17 cellular contexts compared by ENCODE assay signal in genomic region chr6:11650711-11651110, GRCh38.
DNase-seq lines count a peak whose midpoint lies in the region; ATAC-seq, FAIRE-seq and TF ChIP-seq lines count a peak whose summit lies in the region.
"Had no signal": no experiment of that assay in that cellular context is flagged by ENCODE, and none has a peak within 500 bp of the region (broad histone marks: within the 10 kb centered on the region; RNA-seq: fewer than 3 reads in every experiment).

No MANE protein-coding gene starts in this region.

- H4K5ac ChIP-seq in H1 (ENCODE audit: insufficient read length, low read depth, low read length) = no peak overlapping the region

- no peak for FAIRE-seq in H1 (lab: Jason Lieb, UNC)
- FAIRE-seq: D721Med, small intestine had no signal

- no peaks in the 10 kb centered on the region for H4K20me1 ChIP-seq in H1 (replicated peaks in 1 of 2; ENCODE audit: control insufficient read depth in 1 of 2, insufficient read depth in 2 of 2, low read length in 2 of 2)

- H3K4me1 Mint-ChIP-seq in immature natural killer cell = no peaks in the 10 kb centered on the region

- no peak for TF ChIP-seq CTCF in heart right ventricle (IDR thresholded peaks at IDR 0.05)
- no peak for TF ChIP-seq CTCF in H1 (IDR thresholded peaks at IDR 0.05; ENCODE audit: control extremely low read depth in 1 of 3, insufficient read depth in 1 of 3, low read depth in 1 of 3, low read length in 3 of 3)
- TF ChIP-seq CTCF in lower lobe of right lung (IDR thresholded peaks at IDR 0.05) = no peak

- H3K27me3 ChIP-seq in heart right ventricle (no peaks in the 10 kb centered on the region), H1 (replicated peaks in 1 of 4; ENCODE audit: control insufficient read depth in 3 of 4, extremely low read depth in 1 of 4, insufficient read depth in 3 of 4, low read length in 3 of 4) (no peaks in the 10 kb centered on the region), lower lobe of right lung (ENCODE audit: low read depth) (no peaks in the 10 kb centered on the region)
- H3K27me3 ChIP-seq: stomach had no signal

- H3K4me3 Mint-ChIP-seq in immature natural killer cell = no peak overlapping the region
- H3K4me3 Mint-ChIP-seq: activated naive CD8-positive, alpha-beta T cell treated with anti-CD3 and anti-CD28 coated beads, Interleukin-2, amount 10 ng/mL, durations not matched to agents 7 days and 5 days; nephron progenitor cell had no signal

- H2BK15ac ChIP-seq in H1 (ENCODE audit: low read length) = no peak overlapping the region

- no peaks in the 10 kb centered on the region for H3K23me2 ChIP-seq in H1 (ENCODE audit: low read depth, low read length)

- H3K36me3 ChIP-seq in heart right ventricle = no peaks in the 10 kb centered on the region
- H3K36me3 ChIP-seq in H1 (ENCODE audit: control insufficient read depth in 2 of 4, insufficient read depth in 4 of 4, low read length in 3 of 4) = 0 out of 8 replicates have a peak, but pooled peaks cover 0 to 8% (median 0%) of the 10 kb centered on the region in 4 experiments
- no peaks in the 10 kb centered on the region for H3K36me3 ChIP-seq in lower lobe of right lung
- H3K36me3 ChIP-seq: stomach had no signal

- no peak overlapping the region for H3K14ac ChIP-seq in H1 (ENCODE audit: insufficient read length)

- H2AK5ac ChIP-seq in H1 (ENCODE audit: low read depth, low read length) = peak overlapping the region; percentile 76

- intact Hi-C loops in heart right ventricle (cut with DNase I) (loop anchor here (2.0 to 10.0 kb wide), 13 partner anchors 40 to 957 kb away; partner anchors contain the start of genes EDN1 (in 2 of the 10) and HIVEP1 (in 1 of the 10)), Right ventricle myocardium superior (cut with DNase I) (no loop called here), lower lobe of right lung (cut with DNase I) (no loop called here)

- no peaks in the 10 kb centered on the region for H3K9me3 Mint-ChIP-seq in immature natural killer cell
- H3K9me3 Mint-ChIP-seq: activated naive CD8-positive, alpha-beta T cell treated with anti-CD3 and anti-CD28 coated beads, Interleukin-2, amount 10 ng/mL, durations not matched to agents 7 days and 5 days had no signal

- H2BK20ac ChIP-seq in H1 (ENCODE audit: low read length) = peak overlapping the region; percentile 94

- H3K79me1 ChIP-seq in H1 (ENCODE audit: low read depth, low read length) = no peaks in the 10 kb centered on the region

- peak overlapping the region; percentile 88 for H2BK12ac ChIP-seq in H1 (ENCODE audit: low read depth, low read length)

- no peaks in the 10 kb centered on the region for H3K79me2 ChIP-seq in H1 (ENCODE audit: control insufficient read depth in 1 of 2, insufficient read depth in 2 of 2, low read length in 2 of 2)

- peak overlapping the region; percentile 75 for H4K91ac ChIP-seq in H1 (replicated peaks; ENCODE audit: insufficient read length, low read length)

- no peak overlapping the region for H3K27ac Mint-ChIP-seq in immature natural killer cell
- H3K27ac Mint-ChIP-seq: activated naive CD8-positive, alpha-beta T cell treated with anti-CD3 and anti-CD28 coated beads, Interleukin-2, amount 10 ng/mL, durations not matched to agents 7 days and 5 days; nephron progenitor cell had no signal

- CTCF ChIA-PET in H1 (lab: Charles Lee; ENCODE audit: partially characterized antibody) = interaction anchor here (0.8 to 2.4 kb wide), 6 partner anchors 32 to 639 kb away, joined by 3 to 11 read pairs (median 4); partner anchors contain the start of gene EDN1

- peak overlapping the region; percentile 22 to 44 for H3K4me2 ChIP-seq in H1 (ENCODE audit: insufficient read depth in 1 of 2, low read depth in 2 of 2, low read length in 2 of 2)

- peak overlapping the region; percentile 73 for H3K18ac ChIP-seq in H1 (ENCODE audit: extremely low read depth, low read length)

- H3K9me3 ChIP-seq in heart right ventricle = peaks cover 0 to 13% (median 0%) of the 10 kb centered on the region in 11 donors
- peaks cover 4 to 11% of the 10 kb centered on the region in 2 experiments; a peak in 3 of 4 replicates for H3K9me3 ChIP-seq in H1 (ENCODE audit: insufficient read depth in 2 of 2, low read depth in 1 of 2, low read length in 1 of 2)
- H3K9me3 ChIP-seq in lower lobe of right lung = no peaks in the 10 kb centered on the region

- H3K4me3 ChIP-seq in heart right ventricle (no peak overlapping the region), H1 (ENCODE audit: extremely low read depth in 1 of 4, insufficient read depth in 2 of 4, low read depth in 3 of 4, low read length in 4 of 4) (no peak overlapping the region), lower lobe of right lung (no peak overlapping the region)
- H3K4me3 ChIP-seq: stomach had no signal

- H3K27me3 Mint-ChIP-seq in immature natural killer cell (ENCODE audit: low read depth in 3 of 3) = peaks cover 0 to 6% (median 6%) of the 10 kb centered on the region in 3 donors

- WGBS in heart right ventricle, 2 donors = 46 to 55% methylated on average over 1 of the region's 1 CpG
- WGBS in H1 (ENCODE audit: extremely low coverage in 1 of 2, insufficient coverage in 1 of 2, insufficient read length in 1 of 2, insufficient replicate concordance in 2 of 2, low coverage in 1 of 2, low lambda C conversion rate in 2 of 2, missing lambda C conversion rate in 1 of 2), 2 experiments = 31% methylated on average over 1 of the region's 1 CpG; no CpG with 5 or more reads in 1 of the 2 experiments

- TF ChIP-seq RAD21 in H1 (IDR thresholded peaks at IDR 0.05 in 1 of 2, conservative IDR thresholded peaks at IDR 0.05 in 1 of 2; ENCODE audit: low read depth in 2 of 2, low read length in 2 of 2) = no peak

- no peak overlapping the region for H3K56ac ChIP-seq in H1 (replicated peaks; ENCODE audit: insufficient read length, low read depth, low read length)

- ATAC-seq in heart right ventricle (peak in 1 of 8 donors; percentile 13), Right ventricle myocardium superior (ENCODE audit: poor library complexity) (no peak), lower lobe of right lung (no peak), GM19324 (IDR thresholded peaks at IDR 0.05; ENCODE audit: low FRiP score, unreplicated experiment) (no peak)
- ATAC-seq: left colon had no signal

- H3K23ac ChIP-seq in H1 (ENCODE audit: insufficient read length) = no peak overlapping the region

- peak overlapping the region; percentile 66 for H2BK120ac ChIP-seq in H1 (replicated peaks; ENCODE audit: low read depth, low read length)

- H4K8ac ChIP-seq in H1 (ENCODE audit: extremely low read depth, insufficient read depth, low read length) = no peak overlapping the region

- H3K36me3 Mint-ChIP-seq in immature natural killer cell = no peaks in the 10 kb centered on the region
- H3K36me3 Mint-ChIP-seq: activated naive CD8-positive, alpha-beta T cell treated with anti-CD3 and anti-CD28 coated beads, Interleukin-2, amount 10 ng/mL, durations not matched to agents 7 days and 5 days had no signal

- no peak overlapping the region; a peak in 1 of 7 replicates for H3K9ac ChIP-seq in H1 (replicated peaks in 1 of 4; ENCODE audit: extremely low read depth in 1 of 4, low read depth in 3 of 4, low read length in 3 of 4)

- H3K4me1 ChIP-seq in heart right ventricle (peaks cover 0 to 57% (median 32%) of the 10 kb centered on the region in 9 donors), H1 (replicated peaks in 1 of 4; ENCODE audit: control insufficient read depth in 3 of 4, insufficient read depth in 4 of 4, low read length in 3 of 4) (peaks cover 7 to 24% (median 18%) of the 10 kb centered on the region in 4 experiments; a peak in 6 of 7 replicates), lower lobe of right lung (peaks cover 34% of the 10 kb centered on the region)

- POLR2A ChIA-PET in H1 (lab: Charles Lee; ENCODE audit: partially characterized antibody) = no interaction called here

- DNase-seq in heart right ventricle (no peak), Right ventricle myocardium superior (no peak), H1 (ENCODE audit: low read depth in 1 of 2, low spot score in 2 of 2) (no peak), lower lobe of right lung (no peak), immature natural killer cell (no peak), NCI-H748 (lab: John Stamatoyannopoulos, UW; ENCODE audit: unreplicated experiment) (no peak)
- DNase-seq in activated naive CD4-positive, alpha-beta T cell treated with Interleukin-2 at 50 U/mL for 16 hours = no peak
- DNase-seq: activated CD4-positive, alpha-beta T cell treated with anti-CD3 and anti-CD28 coated beads for 1 hour; activated naive CD8-positive, alpha-beta T cell treated with anti-CD3 and anti-CD28 coated beads, Interleukin-2, amount 10 ng/mL, durations not matched to agents 7 days and 5 days; left colon; NCI-H1694; NCI-H510A; nephron progenitor cell; small intestine; stomach had no signal

- H2AFZ ChIP-seq in H1 (ENCODE audit: low read length) = no peak overlapping the region

- H3K27ac ChIP-seq in heart right ventricle (peak overlapping the region in 7 of 10 donors; percentile 37 to 76 (median 62)), H1 (ENCODE audit: low read depth, low read length) (peak overlapping the region; percentile 57; the same call in 1 of the 2 replicates), lower lobe of right lung (peak overlapping the region; percentile 52)

- TF ChIP-seq EP300 in H1 (IDR thresholded peaks at IDR 0.05; ENCODE audit: borderline replicate concordance in 1 of 2, low read depth in 2 of 2, low read length in 2 of 2) = no peak

- TF ChIP-seq POLR2A in H1 (IDR thresholded peaks at IDR 0.05; ENCODE audit: control extremely low read depth in 1 of 2, low read depth in 2 of 2, low read length in 2 of 2) = no peak

- peak overlapping the region; percentile 96 for H2BK5ac ChIP-seq in H1 (ENCODE audit: low read depth, low read length)

- no peak overlapping the region for H3K4ac ChIP-seq in H1 (replicated peaks; ENCODE audit: insufficient read length, low read depth, low read length)

TF ChIP-seq in H1, 55 proteins besides CTCF, POLR2A, EP300 and RAD21:
- TF ChIP-seq KDM5A (IDR thresholded peaks at IDR 0.05; ENCODE audit: low read length) = no peak
- TF ChIP-seq HDAC6 (IDR thresholded peaks at IDR 0.05; ENCODE audit: low read depth, low read length) = no peak
- no peak for TF ChIP-seq SIRT6 (IDR thresholded peaks at IDR 0.05; ENCODE audit: low read length)
- no peak for TF ChIP-seq SP4 (IDR thresholded peaks at IDR 0.05; ENCODE audit: low read length)
- TF ChIP-seq SP2 (IDR thresholded peaks at IDR 0.05; ENCODE audit: low read length) = no peak
- TF ChIP-seq BACH1 (IDR thresholded peaks at IDR 0.05; ENCODE audit: low read length) = no peak
- no peak for TF ChIP-seq JUND (IDR thresholded peaks at IDR 0.05; ENCODE audit: low read length)
- no peak for TF ChIP-seq SAP30 (IDR thresholded peaks at IDR 0.05; ENCODE audit: insufficient read depth, insufficient replicate concordance, low read length)
- TF ChIP-seq YY1 (IDR thresholded peaks at IDR 0.05; ENCODE audit: low read depth, low read length) = no peak
- TF ChIP-seq EGR1 (IDR thresholded peaks at IDR 0.05; ENCODE audit: borderline replicate concordance, low read depth, low read length) = no peak
TF ChIP-seq in H1: peak in this region for 0.

Comparison
In these comparisons a context has a peak if more than half of its experiments do, and no peak if none do; other contexts are left out.
1. intact Hi-C loops: an anchor here in heart right ventricle (2.0 to 10.0 kb wide); none called in Right ventricle myocardium superior and lower lobe of right lung.